ENCODE assay signal across 8 cellular contexts in genomic region chr18:29874519-29875098, GRCh38.
A peak's percentile ranks its signal among the peaks of the same experiment; 100 is the strongest.
DNase-seq lines count a peak whose midpoint lies in the region; ATAC-seq and TF ChIP-seq lines count a peak whose summit lies in the region.

No MANE protein-coding gene starts in this region.

- H3K36me3 ChIP-seq in heart right ventricle: no peaks in the 10 kb centered on the region
- no peaks in the 10 kb centered on the region for H3K36me3 ChIP-seq in brain microvascular endothelial cell (replicated peaks)
- H3K36me3 ChIP-seq in neural cell (ENCODE audit: insufficient read depth, low read length): no peaks in the 10 kb centered on the region

- no peaks in the 10 kb centered on the region for H3K9me2 ChIP-seq in neural cell (ENCODE audit: insufficient read depth, low read length)

- DNase-seq in heart right ventricle (no peak), left cardiac atrium (no peak), NCI-H146 (lab: John Stamatoyannopoulos, UW) (peak; percentile 47), brain microvascular endothelial cell (no peak)
- no peak for DNase-seq in stimulated activated CD4-positive, alpha-beta T cell treated with anti-CD3 and anti-CD28 coated beads, Interleukin-1b, Interleukin-23, amount 100 ng/mL, for 48 hours
- DNase-seq in activated T-cell treated with anti-CD3 and anti-CD28 coated beads, Interleukin-2, amount 50 U/mL, for 48 hours: no peak

- no peaks in the 10 kb centered on the region for H3F3A ChIP-seq in neural cell (ENCODE audit: insufficient read depth, low read length, poor library complexity, severe bottlenecking)

- H4K20me1 ChIP-seq in neural cell (ENCODE audit: insufficient read depth): no peaks in the 10 kb centered on the region

- TF ChIP-seq CTCF in heart right ventricle (IDR thresholded peaks at IDR 0.05) (peak in 7 of 9 donors; percentile 19 to 47 (median 37)), brain microvascular endothelial cell (IDR thresholded peaks at IDR 0.05; ENCODE audit: low read depth, low read length, missing control alignments) (peak; percentile 58), neural cell (IDR thresholded peaks at IDR 0.05; ENCODE audit: poor library complexity, severe bottlenecking) (peak; percentile 60)

- in situ Hi-C loops in brain microvascular endothelial cell (cut with HindIII; ENCODE audit: low pct_ligation_motif_present, low sequenced_read_pairs): no loop called here

- H3K79me2 ChIP-seq in neural cell (replicated peaks; ENCODE audit: insufficient read depth, low read length): no peaks in the 10 kb centered on the region

- no peaks in the 10 kb centered on the region for H3K4me1 ChIP-seq in heart right ventricle

- H2AFZ ChIP-seq in neural cell (ENCODE audit: low read depth, low read length): no peak overlapping the region

- WGBS in heart right ventricle, 2 donors: 80 to 82% methylated on average over 3 of the region's 3 CpGs

- H3K9me3 ChIP-seq in heart right ventricle (no peaks in the 10 kb centered on the region), neural cell (ENCODE audit: low read length) (no peaks in the 10 kb centered on the region)

- H3K9ac ChIP-seq in neural cell (ENCODE audit: low read length): no peak overlapping the region

- ATAC-seq in heart right ventricle (no peak), left cardiac atrium (no peak), GM21717 (IDR thresholded peaks at IDR 0.05; ENCODE audit: unreplicated experiment) (no peak)

- H3K4me3 ChIP-seq in heart right ventricle (no peak overlapping the region), brain microvascular endothelial cell (ENCODE audit: low read depth, low read length) (no peak overlapping the region), neural cell (ENCODE audit: low read length) (no peak overlapping the region)

- no peak overlapping the region for H3K27ac ChIP-seq in heart right ventricle
- no peak overlapping the region for H3K27ac ChIP-seq in brain microvascular endothelial cell
- H3K27ac ChIP-seq in neural cell (ENCODE audit: low read length): no peak overlapping the region

- TF ChIP-seq RAD21 in neural cell (conservative IDR thresholded peaks at IDR 0.05): peak; percentile 68

- H3K4me2 ChIP-seq in neural cell (ENCODE audit: low read length): no peak overlapping the region

- intact Hi-C loops in heart right ventricle (cut with DNase I) (loop anchor here in 1 of 10 donors (5.0 kb wide), 1 partner anchor 408 kb away; no protein-coding TSS in a partner anchor), left cardiac atrium (cut with DNase I) (loop anchor here in 1 of 2 donors (10.0 kb wide), 3 partner anchors 410 to 1100 kb away; no protein-coding TSS in a partner anchor)

- H3K27me3 ChIP-seq in heart right ventricle: no peaks in the 10 kb centered on the region
- no peaks in the 10 kb centered on the region for H3K27me3 ChIP-seq in brain microvascular endothelial cell (replicated peaks)
- H3K27me3 ChIP-seq in neural cell (ENCODE audit: insufficient read depth, low read depth, low read length): no peaks in the 10 kb centered on the region

- no peak for TF ChIP-seq EP300 in neural cell (conservative IDR thresholded peaks at IDR 0.05; ENCODE audit: poor library complexity, severe bottlenecking)

TF ChIP-seq in neural cell, 6 proteins besides CTCF, POLR2A, EP300 and RAD21:
- TF ChIP-seq POLR2AphosphoS5 (IDR thresholded peaks at IDR 0.05): no peak
- TF ChIP-seq SMC3 (conservative IDR thresholded peaks at IDR 0.05; ENCODE audit: poor library complexity): peak; percentile 71
